Comparison of ENCODE assay signal across 15 cellular contexts in the genomic region with DNA sequence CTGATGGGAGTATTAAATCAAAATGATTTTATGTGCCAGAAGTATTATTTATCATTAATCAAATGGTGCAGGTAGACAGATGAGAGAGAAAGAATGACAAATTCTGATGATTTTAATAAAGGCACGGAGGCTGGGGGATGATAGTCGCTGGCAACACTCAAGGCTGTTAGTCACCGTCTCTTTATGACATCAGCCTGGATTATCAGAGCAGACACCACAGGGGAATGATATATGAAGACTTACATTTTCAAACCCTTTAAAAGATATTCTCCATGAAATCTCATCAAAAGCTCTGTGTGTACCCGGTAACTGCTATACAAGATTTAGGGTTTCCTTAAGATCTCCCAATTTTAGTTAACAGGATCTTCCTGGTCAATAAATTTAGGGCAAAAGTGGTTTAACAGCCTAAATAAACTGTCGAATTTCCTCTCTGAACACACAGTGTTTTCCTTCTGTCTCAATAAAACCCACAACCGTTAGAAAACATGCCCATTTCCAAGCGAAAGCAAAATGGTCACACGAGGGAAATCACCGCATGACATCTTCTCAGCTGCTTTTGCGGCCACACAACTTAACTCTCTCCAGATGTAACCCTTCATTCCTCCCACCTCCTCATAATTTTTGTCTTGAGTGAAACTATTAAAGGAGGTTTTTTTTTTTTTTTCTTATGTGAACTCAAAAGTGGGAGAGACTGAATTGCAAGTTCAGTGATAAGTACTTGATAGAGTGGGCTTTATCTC.
DNase-seq lines count a peak whose midpoint lies in the region; ATAC-seq, FAIRE-seq and TF ChIP-seq lines count a peak whose summit lies in the region.
"Had no signal": no experiment of that assay in that cellular context is flagged by ENCODE, and none has a peak within 500 bp of the region (broad histone marks: within the 10 kb centered on the region; RNA-seq: fewer than 3 reads in every experiment).

No MANE protein-coding gene starts in this region.

- no peak overlapping the region for H3K4me3 Mint-ChIP-seq in nephron progenitor cell
- H3K4me3 Mint-ChIP-seq in stimulated activated memory B cell treated with anti-CD40 and anti-IgM and Interleukin-4, amounts not matched to agents 10 μg/mL and 1 μg/mL and 100 μg/mL, for 72 hours = no peak overlapping the region
- no peak overlapping the region for H3K4me3 Mint-ChIP-seq in CD8-positive, alpha-beta T cell

- TF ChIP-seq CTCF in HEK293 (tag by site-specific recombination; IDR thresholded peaks at IDR 0.05) (no peak), GM12878 (IDR thresholded peaks at IDR 0.05 in 2 of 3, conservative IDR thresholded peaks at IDR 0.05 in 1 of 3; ENCODE audit: control insufficient read depth in 2 of 3, extremely low read depth in 1 of 3, insufficient read depth in 1 of 3, low read depth in 3 of 3, low read length in 3 of 3) (no peak), nephron progenitor cell (IDR thresholded peaks at IDR 0.05) (no peak)
- TF ChIP-seq CTCF in CD8-positive, alpha-beta T cell (IDR thresholded peaks at IDR 0.05) = no peak

- H3K27ac Mint-ChIP-seq in nephron progenitor cell = peak overlapping the region; percentile 95
- H3K27ac Mint-ChIP-seq in stimulated activated memory B cell treated with anti-CD40 and anti-IgM and Interleukin-4, amounts not matched to agents 10 μg/mL and 1 μg/mL and 100 μg/mL, for 72 hours = no peak overlapping the region
- no peak overlapping the region for H3K27ac Mint-ChIP-seq in CD8-positive, alpha-beta T cell

- H3K4me3 ChIP-seq in BLaER1 treated with 17β-estradiol and CSF1 and Interleukin-3, amounts not matched to agents 10 nM and 100 nM = peak overlapping the region; percentile 13 to 53 (median 38); a peak in 14 of 20 replicates
- H3K4me3 ChIP-seq in HEK293 (ENCODE audit: low read depth, low read length) (no peak overlapping the region), GM12878 (no peak overlapping the region)
- no peak overlapping the region for H3K4me3 ChIP-seq in CD8-positive, alpha-beta T cell (ENCODE audit: low read depth, low read length)
- H3K4me3 ChIP-seq: skin epidermis had no signal

- no peak for TF ChIP-seq POLR2A in GM12878 (IDR thresholded peaks at IDR 0.05; ENCODE audit: low read depth, low read length)

- CTCF ChIA-PET in HEK293 (lab: Yijun Ruan, JAX) = no interaction called here
- CTCF ChIA-PET in GM12878 (lab: Yijun Ruan, JAX) = no interaction called here
- CTCF ChIA-PET in CD8-positive, alpha-beta T cell (lab: Charles Lee) = no interaction called here

- H3K9me3 Mint-ChIP-seq in nephron progenitor cell = peaks cover 40% of the 10 kb centered on the region
- H3K9me3 Mint-ChIP-seq in stimulated activated memory B cell treated with anti-CD40 and anti-IgM and Interleukin-4, amounts not matched to agents 10 μg/mL and 1 μg/mL and 100 μg/mL, for 72 hours = peaks cover 10% of the 10 kb centered on the region
- no peaks in the 10 kb centered on the region for H3K9me3 Mint-ChIP-seq in CD8-positive, alpha-beta T cell

- H3K27me3 ChIP-seq in BLaER1 treated with 17β-estradiol and CSF1 and Interleukin-3, amounts not matched to agents 10 nM and 100 nM = no peaks in the 10 kb centered on the region
- no peaks in the 10 kb centered on the region; a peak in 1 of 4 replicates for H3K27me3 ChIP-seq in GM12878 (replicated peaks in 1 of 2; ENCODE audit: control insufficient read depth in 2 of 2, insufficient read depth in 2 of 2, low read length in 1 of 2)
- H3K27me3 ChIP-seq in CD8-positive, alpha-beta T cell (ENCODE audit: insufficient read depth, low read length) = no peaks in the 10 kb centered on the region

- H3K36me3 Mint-ChIP-seq in nephron progenitor cell (ENCODE audit: low read depth) = peaks cover 33% of the 10 kb centered on the region
- no peaks in the 10 kb centered on the region for H3K36me3 Mint-ChIP-seq in stimulated activated memory B cell treated with anti-CD40 and anti-IgM and Interleukin-4, amounts not matched to agents 10 μg/mL and 1 μg/mL and 100 μg/mL, for 72 hours
- no peaks in the 10 kb centered on the region for H3K36me3 Mint-ChIP-seq in CD8-positive, alpha-beta T cell

- peak overlapping the region; percentile 61 to 86 (median 78) for H3K4me2 ChIP-seq in BLaER1 treated with 17β-estradiol and CSF1 and Interleukin-3, amounts not matched to agents 10 nM and 100 nM
- no peak overlapping the region for H3K4me2 ChIP-seq in GM12878 (ENCODE audit: control insufficient read depth, insufficient read depth)

- RAD21 ChIA-PET in GM12878 (lab: Charles Lee; ENCODE audit: unreplicated experiment) = no interaction called here

- H3K79me2 ChIP-seq in GM12878 (ENCODE audit: control insufficient read depth, insufficient read depth, low read length) = no peaks in the 10 kb centered on the region

- no peak for TF ChIP-seq EP300 in GM12878 (IDR thresholded peaks at IDR 0.05; ENCODE audit: borderline replicate concordance in 1 of 2, control insufficient read depth in 1 of 2, low read depth in 2 of 2, low read length in 2 of 2)

- H3K9ac ChIP-seq in BLaER1 treated with 17β-estradiol and CSF1 and Interleukin-3, amounts not matched to agents 10 nM and 100 nM = peak overlapping the region; percentile 49 to 72 (median 60); a peak in 20 of 22 replicates
- no peak overlapping the region for H3K9ac ChIP-seq in GM12878 (ENCODE audit: control insufficient read depth, insufficient read depth, low read length)

- in situ Hi-C loops in GM12878 (cut with MboI) = no loop called here

- no TSS peak for BruUV-seq in GM12878 (replicated peaks; lab: Mats Ljungman, UMichigan)

- FAIRE-seq in GM12878 (lab: Jason Lieb, UNC) = no peak

- intact Hi-C loops in GM12878 (cut with micrococcal nuclease; ENCODE audit: unreplicated experiment) = no loop called here
- intact Hi-C loops in CD8-positive, alpha-beta T cell (cut with DNase I, micrococcal nuclease) = no loop called here

- H3K9me3 ChIP-seq in BLaER1 treated with 17β-estradiol and CSF1 and Interleukin-3, amounts not matched to agents 10 nM and 100 nM (replicated peaks in 1 of 11) = peaks cover 36 to 63% (median 52%) of the 10 kb centered on the region in 11 experiments
- H3K9me3 ChIP-seq in HEK293 (ENCODE audit: control insufficient read depth, insufficient read depth, low read depth, low read length) (no peaks in the 10 kb centered on the region), GM12878 (replicated peaks; ENCODE audit: control insufficient read depth, insufficient read depth, low read length) (no peaks in the 10 kb centered on the region)
- no peaks in the 10 kb centered on the region for H3K9me3 ChIP-seq in CD8-positive, alpha-beta T cell (ENCODE audit: low read length)

- peak overlapping the region in 10 of 11 experiments; percentile 43 to 81 (median 71); a peak in 19 of 22 replicates for H3K27ac ChIP-seq in BLaER1 treated with 17β-estradiol and CSF1 and Interleukin-3, amounts not matched to agents 10 nM and 100 nM
- no peak overlapping the region for H3K27ac ChIP-seq in HEK293 (ENCODE audit: extremely low read depth, low read depth, low read length)
- H3K27ac ChIP-seq in GM12878 (ENCODE audit: control insufficient read depth, insufficient read depth) = no peak overlapping the region
- H3K27ac ChIP-seq in CD8-positive, alpha-beta T cell (ENCODE audit: low read depth, low read length) = no peak overlapping the region
- H3K27ac ChIP-seq: epithelial cell of prostate had no signal

- 11% methylated on average over 10 of the region's 10 CpGs for WGBS in GM12878 (ENCODE audit: insufficient coverage, insufficient replicate concordance, low lambda C conversion rate, missing lambda C conversion rate)

- SMC1A ChIA-PET in GM12878 (lab: Charles Lee; ENCODE audit: uncharacterized antibody, unreplicated experiment) = no interaction called here

- POLR2A ChIA-PET in HEK293 (lab: Yijun Ruan, JAX) (no interaction called here), GM12878 (lab: Charles Lee) (no interaction called here)
- POLR2A ChIA-PET in CD8-positive, alpha-beta T cell (lab: Charles Lee) = no interaction called here

- H4K20me1 ChIP-seq in BLaER1 treated with 17β-estradiol and CSF1 and Interleukin-3, amounts not matched to agents 10 nM and 100 nM = no peaks in the 10 kb centered on the region
- no peaks in the 10 kb centered on the region for H4K20me1 ChIP-seq in GM12878 (ENCODE audit: control insufficient read depth, insufficient read depth)

- no peak overlapping the region for H2AFZ ChIP-seq in GM12878 (ENCODE audit: control insufficient read depth, low read depth, low read length)

- no peak for ATAC-seq in GM12878
- ATAC-seq in stimulated activated memory B cell treated with anti-CD40 and anti-IgM and Interleukin-4, amounts not matched to agents 10 μg/mL and 1 μg/mL and 100 μg/mL, for 72 hours = no peak
- ATAC-seq in HG03354 (IDR thresholded peaks at IDR 0.05; ENCODE audit: poor library complexity, severe bottlenecking, unreplicated experiment) = no peak
- ATAC-seq in CD8-positive, alpha-beta T cell = no peak

- H3K27me3 Mint-ChIP-seq in nephron progenitor cell (ENCODE audit: low read depth, poor library complexity) = peaks cover 9% of the 10 kb centered on the region
- H3K27me3 Mint-ChIP-seq in stimulated activated memory B cell treated with anti-CD40 and anti-IgM and Interleukin-4, amounts not matched to agents 10 μg/mL and 1 μg/mL and 100 μg/mL, for 72 hours = no peaks in the 10 kb centered on the region
- peaks cover 43% of the 10 kb centered on the region for H3K27me3 Mint-ChIP-seq in CD8-positive, alpha-beta T cell (ENCODE audit: low read depth)

- H3K4me1 ChIP-seq in BLaER1 treated with 17β-estradiol and CSF1 and Interleukin-3, amounts not matched to agents 10 nM and 100 nM = peaks cover 20 to 69% (median 47%) of the 10 kb centered on the region in 10 experiments; a peak in 19 of 20 replicates
- H3K4me1 ChIP-seq in HEK293 (ENCODE audit: control insufficient read depth, insufficient read depth, low read length) = no peaks in the 10 kb centered on the region
- no peaks in the 10 kb centered on the region for H3K4me1 ChIP-seq in GM12878 (ENCODE audit: control insufficient read depth, insufficient read depth, low read length)
- no peaks in the 10 kb centered on the region for H3K4me1 ChIP-seq in CD8-positive, alpha-beta T cell (ENCODE audit: insufficient read depth, low read length)

- DNase-seq in GM12878 (ENCODE audit: low read depth, low spot score) (no peak), nephron progenitor cell (no peak), UCSD-AML1 (lab: John Stamatoyannopoulos, UW; ENCODE audit: unreplicated experiment) (no peak)
- DNase-seq in CD8-positive, alpha-beta T cell = no peak
- DNase-seq: amygdala, DMS53, NCI-H146, NCI-H748 treated with DMSO at 0.1 percent for 48 hours, SW 1271 had no signal

- TF ChIP-seq RAD21 in GM12878 (IDR thresholded peaks at IDR 0.05; ENCODE audit: insufficient read depth, low read depth, low read length) = no peak

- peaks cover 31% of the 10 kb centered on the region for H3K4me1 Mint-ChIP-seq in nephron progenitor cell
- no peaks in the 10 kb centered on the region for H3K4me1 Mint-ChIP-seq in stimulated activated memory B cell treated with anti-CD40 and anti-IgM and Interleukin-4, amounts not matched to agents 10 μg/mL and 1 μg/mL and 100 μg/mL, for 72 hours
- H3K4me1 Mint-ChIP-seq in CD8-positive, alpha-beta T cell (ENCODE audit: low read depth) = peaks cover 4% of the 10 kb centered on the region

- H3K36me3 ChIP-seq in BLaER1 treated with 17β-estradiol and CSF1 and Interleukin-3, amounts not matched to agents 10 nM and 100 nM = peaks cover 0 to 31% (median 5%) of the 10 kb centered on the region in 11 experiments; a peak in 9 of 22 replicates
- H3K36me3 ChIP-seq in HEK293 (ENCODE audit: control insufficient read depth in 2 of 2, insufficient read depth in 1 of 2, low read length in 2 of 2) (no peaks in the 10 kb centered on the region), GM12878 (ENCODE audit: control insufficient read depth in 2 of 2, insufficient read depth in 2 of 2, low read length in 1 of 2) (no peaks in the 10 kb centered on the region)
- no peaks in the 10 kb centered on the region for H3K36me3 ChIP-seq in CD8-positive, alpha-beta T cell (ENCODE audit: insufficient read depth, low read length)

Comparison
In these comparisons a context has a peak if more than half of its experiments do, and no peak if none do; other contexts are left out.
1. H3K27ac ChIP-seq: peak in BLaER1 treated with 17β-estradiol and CSF1 and Interleukin-3, amounts not matched to agents 10 nM and 100 nM (10 of 11); none in HEK293 (single experiment), GM12878 (single experiment) and CD8-positive, alpha-beta T cell (single experiment).
2. H3K4me3 ChIP-seq: peak in BLaER1 treated with 17β-estradiol and CSF1 and Interleukin-3, amounts not matched to agents 10 nM and 100 nM (10 of 10); none in HEK293 (single experiment), GM12878 (single experiment) and CD8-positive, alpha-beta T cell (single experiment).